In the genomic region with DNA sequence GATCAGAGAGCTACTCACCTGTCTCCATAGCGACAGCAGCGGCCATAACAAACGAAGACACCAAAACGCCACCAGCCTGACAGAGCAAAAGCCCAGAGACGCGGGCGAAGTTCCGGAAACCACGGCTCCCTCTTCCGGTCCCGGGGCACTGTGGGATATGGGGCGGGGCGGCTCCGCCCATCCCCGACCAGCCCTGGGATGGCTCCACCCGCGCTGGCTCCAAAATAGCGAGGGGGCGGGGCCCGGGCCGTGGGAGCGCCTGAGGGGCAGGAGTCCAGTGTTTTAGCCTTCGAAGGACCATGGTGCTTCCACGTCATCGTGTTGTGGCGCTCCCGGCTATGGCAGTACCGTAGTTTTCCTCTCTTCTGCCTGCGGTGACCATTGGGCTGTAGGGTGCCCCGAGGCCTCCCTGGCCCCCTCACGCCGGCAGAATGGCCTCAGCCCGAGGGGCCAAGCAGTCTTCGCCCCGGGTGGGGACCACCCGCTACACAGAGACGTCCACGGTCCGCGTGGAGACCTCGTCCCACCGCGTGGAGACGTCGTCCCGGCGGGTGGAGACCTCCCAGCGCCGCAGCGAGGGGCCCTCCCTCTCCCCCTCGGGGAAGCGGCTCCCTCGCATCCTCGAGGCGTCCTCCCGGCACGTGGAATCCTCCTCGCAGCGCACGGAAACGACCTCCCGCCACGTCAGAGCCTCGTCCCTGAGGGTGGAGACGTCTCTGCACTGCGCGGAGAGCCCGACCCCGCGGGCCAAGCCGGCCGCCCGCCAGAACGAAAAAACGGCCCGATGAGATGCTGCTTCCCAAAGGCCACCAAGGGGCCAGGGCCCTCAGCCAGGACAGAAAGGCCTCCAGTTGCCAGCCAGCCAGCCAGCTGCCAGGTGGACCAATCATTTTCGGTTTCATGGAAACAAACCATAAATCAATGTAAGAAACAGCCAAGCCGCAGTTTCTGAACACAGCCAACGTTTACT, we compare ENCODE assay signal across 8 cellular contexts. TPM values are rescaled to one million over a fixed set of nuclear protein-coding genes. Genes with fewer than 3 reads are reported as not detected.
A peak's percentile ranks its signal among the peaks of the same experiment; 100 is the strongest.
DNase-seq lines count a peak whose midpoint lies in the region; ATAC-seq and TF ChIP-seq lines count a peak whose summit lies in the region.

A gene (plus strand): TSS at position 280 of the 970 bp plus-strand sequence. CDS start 152 bp downstream, at position 432.
A gene (minus strand): TSS at position 123 of the 970 bp plus-strand sequence. CDS start 77 bp downstream, at position 46.

- peaks cover 38% of the 10 kb centered on the region for H3K27me3 ChIP-seq in HUES48 (ENCODE audit: control insufficient read depth, insufficient read depth, low read length)
- H3K27me3 ChIP-seq in NT2/D1 (ENCODE audit: insufficient read depth, insufficient read length) = peaks cover 44% of the 10 kb centered on the region
- H3K27me3 ChIP-seq in endodermal cell (ENCODE audit: control insufficient read depth, insufficient read depth, low read length, poor library complexity, severe bottlenecking) = peaks cover 31% of the 10 kb centered on the region

- peaks cover 19% of the 10 kb centered on the region for H3K4me1 ChIP-seq in HUES48 (ENCODE audit: control insufficient read depth, insufficient read depth, low read length)
- H3K4me1 ChIP-seq in NT2/D1 (ENCODE audit: insufficient read depth, insufficient read length) = peaks cover 4% of the 10 kb centered on the region
- peaks cover 3% of the 10 kb centered on the region for H3K4me1 ChIP-seq in endodermal cell (ENCODE audit: control insufficient read depth, insufficient read depth, low read length)

- H3K27ac Mint-ChIP-seq in endodermal cell = peak within 1 kb of the TSS; percentile 98

- 41 to 45% methylated on average over 31 to 79 of the region's 79 CpGs for WGBS in endodermal cell (ENCODE audit: insufficient coverage in 1 of 2, insufficient read length in 1 of 2), 2 experiments

- ATAC-seq in GM21381 (IDR thresholded peaks at IDR 0.05; ENCODE audit: unreplicated experiment) = peak; percentile 87

- peaks cover 47% of the 10 kb centered on the region for H3K27me3 Mint-ChIP-seq in endodermal cell (ENCODE audit: insufficient read depth)

- H3K4me1 Mint-ChIP-seq in endodermal cell = peaks cover 29% of the 10 kb centered on the region

- H3K4me3 ChIP-seq in HUES48 (ENCODE audit: low read depth, low read length) = peak within 1 kb of the TSS; percentile 89
- H3K4me3 ChIP-seq in NT2/D1 (ENCODE audit: insufficient read length, low read depth) = peak within 1 kb of the TSS; percentile 94
- peak within 1 kb of the TSS; percentile 98 for H3K4me3 ChIP-seq in endodermal cell (ENCODE audit: low read length)

- H3K9me3 ChIP-seq in HUES48 (ENCODE audit: control insufficient read depth, insufficient read depth, low read length) (no peaks in the 10 kb centered on the region), NT2/D1 (ENCODE audit: insufficient read depth, low read length) (no peaks in the 10 kb centered on the region), endodermal cell (ENCODE audit: control insufficient read depth, low read length) (no peaks in the 10 kb centered on the region)

- H3K27ac ChIP-seq in HUES48 (ENCODE audit: low read depth, low read length) (peak within 1 kb of the TSS; percentile 97), endodermal cell (ENCODE audit: low read depth, low read length) (peak within 1 kb of the TSS; percentile 96)

- no peak for TF ChIP-seq CTCF in endodermal cell (conservative IDR thresholded peaks at IDR 0.05)

- H3K36me3 ChIP-seq in HUES48 (ENCODE audit: control insufficient read depth, insufficient read depth, low read length) (peaks cover 23% of the 10 kb centered on the region), NT2/D1 (ENCODE audit: insufficient read depth, insufficient read length, low read length) (peaks cover 24% of the 10 kb centered on the region), endodermal cell (ENCODE audit: control insufficient read depth, insufficient read depth, low read length) (peaks cover 25% of the 10 kb centered on the region)

- H3K9ac ChIP-seq in HUES48 (ENCODE audit: low read depth, low read length) = peak within 1 kb of the TSS; percentile 65
- H3K9ac ChIP-seq in NT2/D1 (ENCODE audit: insufficient read length, low read depth) = peak within 1 kb of the TSS; percentile 82
- H3K9ac ChIP-seq in endodermal cell (ENCODE audit: extremely low read depth, low read length, poor library complexity, severe bottlenecking) = peak within 1 kb of the TSS; percentile 97

- no peaks in the 10 kb centered on the region for H3K9me3 Mint-ChIP-seq in endodermal cell

- peak within 1 kb of the TSS; percentile 98 for H3K4me3 Mint-ChIP-seq in endodermal cell

- peak; percentile 97 for DNase-seq in COLO829 (ENCODE audit: low spot score)
- peak; percentile 74 for DNase-seq in NT2/D1 (ENCODE audit: low read depth, low spot score)
- DNase-seq in activated CD8-positive, alpha-beta memory T cell treated with anti-CD3 and anti-CD28 coated beads, Interleukin-2, amount 50 U/mL, for 24 hours (ENCODE audit: extremely low read depth) = peak; percentile 82
- peak; percentile 100 for DNase-seq in endodermal cell
- peak; percentile 99 for DNase-seq in mesenteric fat pad (ENCODE audit: low spot score)
- DNase-seq in stimulated activated CD8-positive, alpha-beta memory T cell treated with anti-CD3 and anti-CD28 coated beads, Interleukin-15, amount 100 ng/mL, for 1 hour (ENCODE audit: low read depth) = peak; percentile 89

- peaks cover 11% of the 10 kb centered on the region for H3K36me3 Mint-ChIP-seq in endodermal cell (ENCODE audit: low read depth)

RNA-seq across cellular contexts. Expression of the first gene that starts in this region (rescaled TPM):
- 1 to 10 TPM; 2.7 to 3.0 TPM for total RNA-seq in endodermal cell
- polyA plus RNA-seq in endodermal cell (2013, experiment 1 of 2) = 5.2 TPM
- polyA plus RNA-seq in endodermal cell (2013, experiment 2 of 2) = 4.6 TPM
- total RNA-seq in mesenteric fat pad = 0.58 TPM

RNA-seq across cellular contexts. Expression of the second gene that starts in this region (rescaled TPM):
- total RNA-seq in endodermal cell = 10 to 100 TPM; 12.8 to 16.6 TPM
- 25.6 TPM for polyA plus RNA-seq in endodermal cell (2013, experiment 1 of 2)
- polyA plus RNA-seq in endodermal cell (2013, experiment 2 of 2) = 22.8 TPM
- total RNA-seq in mesenteric fat pad = 13.0 TPM

Comparison
In these comparisons a context has a peak if more than half of its experiments do, and no peak if none do; other contexts are left out.
1. Peak in every context shown above with its lines: DNase-seq, ATAC-seq, H3K4me3 ChIP-seq and H3K27ac ChIP-seq.